ENCODE assay signal across 1 cellular context in genomic region chr6:166269301-166270039, GRCh38.
TF ChIP-seq lines count a peak whose summit lies in the region.

No MANE protein-coding gene starts in this region.

TF ChIP-seq in H1, 55 proteins besides CTCF, POLR2A, EP300 and RAD21:
- TF ChIP-seq BRCA1 (IDR thresholded peaks at IDR 0.05; ENCODE audit: low read depth, low read length) (no peak), CEBPB (IDR thresholded peaks at IDR 0.05; ENCODE audit: low read depth, low read length) (0 out of 2 replicates have a peak, but pooled peaks have one; percentile 15), CHD1 (IDR thresholded peaks at IDR 0.05; ENCODE audit: low read depth, low read length) (no peak), JUND (IDR thresholded peaks at IDR 0.05; ENCODE audit: low read length) (no peak), CREB1 (IDR thresholded peaks at IDR 0.05) (no peak), CBX5 (IDR thresholded peaks at IDR 0.05; ENCODE audit: low read depth, low read length) (no peak), RFX5 (IDR thresholded peaks at IDR 0.05; ENCODE audit: borderline replicate concordance, low read depth, low read length) (no peak), SP4 (IDR thresholded peaks at IDR 0.05; ENCODE audit: low read length) (no peak)
